2 cellular contexts compared by ENCODE assay signal in the genomic region with DNA sequence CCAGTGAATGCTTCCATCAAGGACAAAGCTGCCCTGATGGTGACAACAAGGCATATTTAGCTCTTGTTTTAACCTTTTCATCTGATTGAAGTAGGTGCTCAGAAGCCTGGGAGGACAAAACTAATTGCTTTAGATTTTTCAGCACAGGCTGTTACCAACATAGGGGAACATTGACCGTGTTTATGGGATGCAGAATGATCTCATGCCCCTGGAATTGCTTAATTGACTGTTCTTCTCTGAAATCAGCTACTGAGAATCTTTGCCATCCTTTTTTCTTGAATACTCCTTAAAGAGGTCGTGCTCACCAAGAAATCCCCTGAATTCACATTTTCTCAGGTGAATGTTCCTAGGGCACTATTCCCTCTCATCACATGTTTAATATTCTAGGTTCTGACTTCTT.
TF ChIP-seq lines count a peak whose summit lies in the region.

No MANE protein-coding gene starts in this region.

TF ChIP-seq in SK-N-SH treated with all-trans-retinoic acid at 6 μM for 48 hours, 23 proteins besides CTCF, POLR2A, EP300 and RAD21 (continued from another document):
- no peak for TF ChIP-seq ZNF565 (CRISPR knock-in tag; conservative IDR thresholded peaks at IDR 0.05; ENCODE audit: low read depth)
- 0 out of 2 replicates have a peak, but pooled peaks have one; percentile 47 for TF ChIP-seq ZFP3 (CRISPR knock-in tag; IDR thresholded peaks at IDR 0.05)

TF ChIP-seq in SK-N-SH, 30 proteins besides CTCF, POLR2A, EP300 and RAD21:
- TF ChIP-seq MXI1 (IDR thresholded peaks at IDR 0.05; ENCODE audit: low read depth, low read length) (no peak), RCOR1 (IDR thresholded peaks at IDR 0.05; ENCODE audit: low read length) (no peak), TCF12 (IDR thresholded peaks at IDR 0.05) (no peak), CHD2 (IDR thresholded peaks at IDR 0.05; ENCODE audit: low read length, partially characterized antibody) (no peak), ZBTB33 (IDR thresholded peaks at IDR 0.05; ENCODE audit: borderline replicate concordance, low read depth) (no peak), ELF1 (IDR thresholded peaks at IDR 0.05) (no peak), MEF2A (IDR thresholded peaks at IDR 0.05; ENCODE audit: borderline replicate concordance, low read depth) (no peak), GATA2 (CRISPR knock-in tag; IDR thresholded peaks at IDR 0.05) (no peak), JUND (IDR thresholded peaks at IDR 0.05) (no peak), PBX3 (IDR thresholded peaks at IDR 0.05) (no peak), REST (IDR thresholded peaks at IDR 0.05; ENCODE audit: low read depth, low read length) (no peak), NRF1 (IDR thresholded peaks at IDR 0.05; ENCODE audit: low read depth, low read length) (no peak), SIN3A (IDR thresholded peaks at IDR 0.05; ENCODE audit: borderline replicate concordance, low read depth, low read length) (no peak), NFIC (IDR thresholded peaks at IDR 0.05; ENCODE audit: borderline replicate concordance) (no peak), FOXJ3 (CRISPR knock-in tag; IDR thresholded peaks at IDR 0.05) (no peak), USF2 (IDR thresholded peaks at IDR 0.05; ENCODE audit: borderline replicate concordance, low read depth, low read length) (no peak), RFX5 (IDR thresholded peaks at IDR 0.05; ENCODE audit: low read length) (no peak), IRF3 (IDR thresholded peaks at IDR 0.05; ENCODE audit: low read depth, low read length) (no peak)
- TF ChIP-seq, protein P1, sequence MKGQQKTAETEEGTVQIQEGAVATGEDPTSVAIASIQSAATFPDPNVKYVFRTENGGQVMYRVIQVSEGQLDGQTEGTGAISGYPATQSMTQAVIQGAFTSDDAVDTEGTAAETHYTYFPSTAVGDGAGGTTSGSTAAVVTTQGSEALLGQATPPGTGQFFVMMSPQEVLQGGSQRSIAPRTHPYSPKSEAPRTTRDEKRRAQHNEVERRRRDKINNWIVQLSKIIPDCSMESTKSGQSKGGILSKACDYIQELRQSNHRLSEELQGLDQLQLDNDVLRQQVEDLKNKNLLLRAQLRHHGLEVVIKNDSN (IDR thresholded peaks at IDR 0.05; ENCODE audit: borderline replicate concordance, low read depth): no peak
